Comparison of ENCODE assay signal across 9 cellular contexts in the genomic region with DNA sequence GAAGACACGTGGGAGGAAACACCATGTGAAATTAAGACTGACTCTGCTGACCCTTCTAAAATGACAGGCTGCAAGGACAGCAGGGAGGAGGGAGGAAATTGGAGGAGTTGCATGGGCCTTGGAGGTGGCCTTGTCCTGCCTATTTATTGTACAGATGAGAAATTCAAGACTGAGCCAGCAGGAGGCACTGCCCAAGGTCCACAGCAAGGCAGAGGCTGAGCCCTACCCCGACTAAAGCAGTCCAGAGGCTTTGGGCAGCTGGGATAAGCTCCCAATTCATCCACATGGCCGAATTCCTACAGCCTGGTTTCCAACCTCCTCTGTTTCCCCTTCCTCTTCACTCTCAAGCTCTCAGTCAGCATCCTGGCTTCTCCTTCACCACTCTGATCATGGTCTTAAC.
A peak's percentile ranks its signal among the peaks of the same experiment; 100 is the strongest.
DNase-seq lines count a peak whose midpoint lies in the region; ATAC-seq and TF ChIP-seq lines count a peak whose summit lies in the region.
"Had no signal": no experiment of that assay in that cellular context is flagged by ENCODE, and none has a peak within 500 bp of the region (broad histone marks: within the 10 kb centered on the region; RNA-seq: fewer than 3 reads in every experiment).

No MANE protein-coding gene starts in this region.

- POLR2A ChIA-PET in MCF 10A (lab: Yijun Ruan, JAX): no interaction called here

- ATAC-seq in SK-N-SH treated with all-trans-retinoic acid at 6 μM for 48 hours (peak; percentile 67), GM21423 (IDR thresholded peaks at IDR 0.05; ENCODE audit: unreplicated experiment) (no peak)

- CTCF ChIA-PET in MCF 10A (lab: Yijun Ruan, JAX): interaction anchor here (0.6 kb wide), 1 partner anchor 26 kb away, joined by 4 read pairs; no protein-coding TSS in a partner anchor

- no peak overlapping the region for H3K4me3 ChIP-seq in breast epithelium
- no peak overlapping the region for H3K4me3 ChIP-seq in fibroblast of pulmonary artery (replicated peaks; ENCODE audit: low read depth, low read length)
- H3K4me3 ChIP-seq in prostate gland: no peak overlapping the region

- H3K36me3 Mint-ChIP-seq in MCF 10A (ENCODE audit: insufficient read depth, unreplicated experiment): no peaks in the 10 kb centered on the region

- no peak for TF ChIP-seq POLR2A in breast epithelium (IDR thresholded peaks at IDR 0.05)
- TF ChIP-seq POLR2A in prostate gland (IDR thresholded peaks at IDR 0.05): no peak

- BruUV-seq in MCF 10A (replicated peaks; lab: Mats Ljungman, UMichigan): no TSS peak

- 75% methylated on average over 3 of the region's 3 CpGs for WGBS in prostate gland

- H3K36me3 ChIP-seq in breast epithelium (no peaks in the 10 kb centered on the region), prostate gland (no peaks in the 10 kb centered on the region)

- no peaks in the 10 kb centered on the region for H3K27me3 Mint-ChIP-seq in MCF 10A (ENCODE audit: insufficient read depth, unreplicated experiment)

- H3K9me3 ChIP-seq in breast epithelium: no peaks in the 10 kb centered on the region
- H3K9me3 ChIP-seq in prostate gland: no peaks in the 10 kb centered on the region
- H3K9me3 ChIP-seq: Caco-2 had no signal

- H3K9me3 Mint-ChIP-seq in MCF 10A (ENCODE audit: unreplicated experiment): no peaks in the 10 kb centered on the region

- H3K27me3 ChIP-seq in breast epithelium: no peaks in the 10 kb centered on the region
- H3K27me3 ChIP-seq in prostate gland (replicated peaks; ENCODE audit: insufficient read depth): no peaks in the 10 kb centered on the region

- H3K4me1 ChIP-seq in breast epithelium (no peaks in the 10 kb centered on the region), prostate gland (replicated peaks) (no peaks in the 10 kb centered on the region)
- H3K4me1 ChIP-seq: Caco-2 had no signal

- no peak overlapping the region for H3K4me3 Mint-ChIP-seq in MCF 10A (ENCODE audit: unreplicated experiment)

- intact Hi-C loops in MCF 10A (cut with micrococcal nuclease) (no loop called here), breast epithelium (cut with DNase I; ENCODE audit: low total_unique reads) (no loop called here), prostate gland (cut with DNase I) (no loop called here)

- no peak overlapping the region for H3K27ac Mint-ChIP-seq in MCF 10A (ENCODE audit: low read depth, unreplicated experiment)

- no peaks in the 10 kb centered on the region for H3K4me1 Mint-ChIP-seq in MCF 10A (ENCODE audit: insufficient read depth, unreplicated experiment)

- DNase-seq in MCF 10A (ENCODE audit: unreplicated experiment) (peak; percentile 27), breast epithelium (ENCODE audit: low spot score in 2 of 2) (no peak), fibroblast of pulmonary artery (ENCODE audit: low read depth) (peak; percentile 36), NCI-H774 (lab: John Stamatoyannopoulos, UW) (no peak), prostate gland (ENCODE audit: low spot score) (no peak)
- DNase-seq in stimulated activated CD8-positive, alpha-beta memory T cell treated with anti-CD3 and anti-CD28 coated beads, Interleukin-4, amount 100 ng/mL, for 48 hours: peak; percentile 35
- DNase-seq: Caco-2 had no signal

- H3K27ac ChIP-seq in breast epithelium: no peak overlapping the region
- no peak overlapping the region for H3K27ac ChIP-seq in prostate gland

- TF ChIP-seq CTCF in MCF 10A (IDR thresholded peaks at IDR 0.05; ENCODE audit: unreplicated experiment) (no peak), breast epithelium (IDR thresholded peaks at IDR 0.05) (no peak), fibroblast of pulmonary artery (IDR thresholded peaks at IDR 0.05; ENCODE audit: low read length, missing control alignments) (peak; percentile 36), prostate gland (IDR thresholded peaks at IDR 0.05) (peak in 1 of 4 experiments; percentile 27)

TF ChIP-seq in SK-N-SH treated with all-trans-retinoic acid at 6 μM for 48 hours, 23 proteins besides CTCF, POLR2A, EP300 and RAD21:
- TF ChIP-seq ZNF70 (CRISPR knock-in tag; IDR thresholded peaks at IDR 0.05): no peak
- no peak for TF ChIP-seq TOX (CRISPR knock-in tag; IDR thresholded peaks at IDR 0.05; ENCODE audit: borderline replicate concordance)
- TF ChIP-seq GLIS3 (CRISPR knock-in tag; IDR thresholded peaks at IDR 0.05): no peak
- TF ChIP-seq SNAI2 (CRISPR knock-in tag; IDR thresholded peaks at IDR 0.05): no peak
- no peak for TF ChIP-seq RARB (CRISPR knock-in tag; IDR thresholded peaks at IDR 0.05)
- TF ChIP-seq, protein P1, sequence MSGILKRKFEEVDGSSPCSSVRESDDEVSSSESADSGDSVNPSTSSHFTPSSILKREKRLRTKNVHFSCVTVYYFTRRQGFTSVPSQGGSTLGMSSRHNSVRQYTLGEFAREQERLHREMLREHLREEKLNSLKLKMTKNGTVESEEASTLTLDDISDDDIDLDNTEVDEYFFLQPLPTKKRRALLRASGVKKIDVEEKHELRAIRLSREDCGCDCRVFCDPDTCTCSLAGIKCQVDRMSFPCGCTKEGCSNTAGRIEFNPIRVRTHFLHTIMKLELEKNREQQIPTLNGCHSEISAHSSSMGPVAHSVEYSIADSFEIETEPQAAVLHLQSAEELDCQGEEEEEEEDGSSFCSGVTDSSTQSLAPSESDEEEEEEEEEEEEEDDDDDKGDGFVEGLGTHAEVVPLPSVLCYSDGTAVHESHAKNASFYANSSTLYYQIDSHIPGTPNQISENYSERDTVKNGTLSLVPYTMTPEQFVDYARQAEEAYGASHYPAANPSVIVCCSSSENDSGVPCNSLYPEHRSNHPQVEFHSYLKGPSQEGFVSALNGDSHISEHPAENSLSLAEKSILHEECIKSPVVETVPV (CRISPR knock-in tag; IDR thresholded peaks at IDR 0.05): no peak
- TF ChIP-seq CSDC2 (CRISPR knock-in tag; IDR thresholded peaks at IDR 0.05): no peak
- no peak for TF ChIP-seq ZFP30 (CRISPR knock-in tag; IDR thresholded peaks at IDR 0.05)
- no peak for TF ChIP-seq ZFP3 (CRISPR knock-in tag; IDR thresholded peaks at IDR 0.05)
- no peak for TF ChIP-seq ESRRG (CRISPR knock-in tag; IDR thresholded peaks at IDR 0.05)
- TF ChIP-seq OSR1 (CRISPR knock-in tag; IDR thresholded peaks at IDR 0.05): no peak
- TF ChIP-seq ZNF8 (CRISPR knock-in tag; IDR thresholded peaks at IDR 0.05): no peak
- TF ChIP-seq BACH2 (CRISPR knock-in tag; IDR thresholded peaks at IDR 0.05; ENCODE audit: borderline replicate concordance): no peak
- no peak for TF ChIP-seq ZC3H10 (CRISPR knock-in tag; IDR thresholded peaks at IDR 0.05)
- no peak for TF ChIP-seq ISL1 (CRISPR knock-in tag; IDR thresholded peaks at IDR 0.05)
- TF ChIP-seq PPARA (CRISPR knock-in tag; IDR thresholded peaks at IDR 0.05; ENCODE audit: borderline replicate concordance): no peak

Comparison
In these comparisons a context has a peak if more than half of its experiments do, and no peak if none do; other contexts are left out.
1. DNase-seq: peak in MCF 10A (single experiment), fibroblast of pulmonary artery (single experiment) and stimulated activated CD8-positive, alpha-beta memory T cell treated with anti-CD3 and anti-CD28 coated beads, Interleukin-4, amount 100 ng/mL, for 48 hours (single experiment); none in breast epithelium (0 of 2), NCI-H774 (single experiment) and prostate gland (single experiment).